24 cellular contexts compared by ENCODE assay signal in genomic region chr3:42690766-42691680, GRCh38. TPM values are rescaled to one million over a fixed set of nuclear protein-coding genes. Genes with fewer than 3 reads are reported as not detected.
DNase-seq lines count a peak whose midpoint lies in the region; ATAC-seq, FAIRE-seq and TF ChIP-seq lines count a peak whose summit lies in the region.
"Had no signal": no experiment of that assay in that cellular context is flagged by ENCODE, and none has a peak within 500 bp of the region (broad histone marks: within the 10 kb centered on the region; RNA-seq: fewer than 3 reads in every experiment).

No MANE protein-coding gene starts in this region.

- no peak for TF ChIP-seq CTCF in D721Med (IDR thresholded peaks at IDR 0.05; ENCODE audit: insufficient read depth, missing control alignments)
- TF ChIP-seq CTCF in WERI-Rb-1 (IDR thresholded peaks at IDR 0.05; ENCODE audit: low read depth, low read length), result no peak

- H3K4me3 ChIP-seq in WERI-Rb-1 (ENCODE audit: low read depth, low read length), result no peak overlapping the region
- H3K4me3 ChIP-seq: colonic mucosa, HAP-1, hepatocyte had no signal

- no peaks in the 10 kb centered on the region for H3K9me3 ChIP-seq in WERI-Rb-1 (ENCODE audit: severe bottlenecking)
- H3K9me3 ChIP-seq: colonic mucosa, HAP-1 had no signal

- H3K36me3 ChIP-seq in WERI-Rb-1, result no peaks in the 10 kb centered on the region
- H3K36me3 ChIP-seq: colonic mucosa, HAP-1 had no signal

- no peak for FAIRE-seq in D721Med (lab: Jason Lieb, UNC)
- FAIRE-seq: endometrium, islet of Langerhans had no signal

- H3K27me3 Mint-ChIP-seq in activated CD4-positive, alpha-beta T cell treated with anti-CD3 and anti-CD28 coated beads, Interleukin-2, amount 10 ng/mL, durations not matched to agents 24 days and 14 days, result peaks cover 7% of the 10 kb centered on the region

- ATAC-seq in stimulated activated effector memory CD8-positive, alpha-beta T cell treated with anti-CD3 and anti-CD28 coated beads, Interleukin-12 subunit alpha, Interleukin-12 subunit beta, amount 100 ng/mL, for 72 hours, result peak; percentile 24
- no peak for ATAC-seq in GM18909 (IDR thresholded peaks at IDR 0.05; ENCODE audit: poor library complexity, unreplicated experiment)
- ATAC-seq: naive thymus-derived CD8-positive, alpha-beta T cell had no signal

- DNase-seq in D721Med (ENCODE audit: insufficient read length, low spot score) (peak; percentile 6), WERI-Rb-1 (peak; percentile 5), DMS53 (lab: John Stamatoyannopoulos, UW) (no peak)
- DNase-seq in stimulated activated effector memory CD8-positive, alpha-beta T cell treated with anti-CD3 and anti-CD28 coated beads, Interleukin-12 subunit alpha, Interleukin-12 subunit beta, amount 100 ng/mL, for 72 hours (ENCODE audit: low spot score in 2 of 2), result no peak
- DNase-seq in activated CD4-positive, alpha-beta T cell treated with anti-CD3 and anti-CD28 coated beads, Interleukin-2, amount 10 ng/mL, durations not matched to agents 24 days and 14 days, result no peak
- DNase-seq: activated CD4-positive, alpha-beta memory T cell treated with anti-CD3 and anti-CD28 coated beads for 36 hours; activated naive CD4-positive, alpha-beta T cell treated with anti-CD3 and anti-CD28 coated beads, Interleukin-2, amount 10 ng/mL, durations not matched to agents 7 days and 5 days; activated T-cell treated with anti-CD3 and anti-CD28 coated beads for 4 hours; colonic mucosa; mammary epithelial cell; naive thymus-derived CD8-positive, alpha-beta T cell; NCI-H1417 treated with DMSO at 0.1 percent for 48 hours; NCI-H526; SIG-M5 had no signal

- H3K4me3 Mint-ChIP-seq in stimulated activated effector memory CD8-positive, alpha-beta T cell treated with anti-CD3 and anti-CD28 coated beads, Interleukin-12 subunit alpha, Interleukin-12 subunit beta, amount 100 ng/mL, for 72 hours, result no peak overlapping the region
- H3K4me3 Mint-ChIP-seq in activated CD4-positive, alpha-beta T cell treated with anti-CD3 and anti-CD28 coated beads, Interleukin-2, amount 10 ng/mL, durations not matched to agents 24 days and 14 days, result no peak overlapping the region
- H3K4me3 Mint-ChIP-seq: activated CD4-positive, alpha-beta memory T cell treated with anti-CD3 and anti-CD28 coated beads for 36 hours; activated naive CD4-positive, alpha-beta T cell treated with anti-CD3 and anti-CD28 coated beads, Interleukin-2, amount 10 ng/mL, durations not matched to agents 7 days and 5 days; B cell; naive thymus-derived CD8-positive, alpha-beta T cell had no signal

- H3K4me1 Mint-ChIP-seq in stimulated activated effector memory CD8-positive, alpha-beta T cell treated with anti-CD3 and anti-CD28 coated beads, Interleukin-12 subunit alpha, Interleukin-12 subunit beta, amount 100 ng/mL, for 72 hours, result peaks cover 1% of the 10 kb centered on the region
- no peaks in the 10 kb centered on the region for H3K4me1 Mint-ChIP-seq in activated CD4-positive, alpha-beta T cell treated with anti-CD3 and anti-CD28 coated beads, Interleukin-2, amount 10 ng/mL, durations not matched to agents 24 days and 14 days
- H3K4me1 Mint-ChIP-seq: activated naive CD4-positive, alpha-beta T cell treated with anti-CD3 and anti-CD28 coated beads, Interleukin-2, amount 10 ng/mL, durations not matched to agents 7 days and 5 days; B cell had no signal

- H3K27ac ChIP-seq in WERI-Rb-1, result no peak overlapping the region
- peak overlapping the region; percentile 58 for H3K27ac ChIP-seq in layer of hippocampus (ENCODE audit: low read depth, low read length)
- H3K27ac ChIP-seq: colonic mucosa, hepatocyte had no signal

- H3K27me3 ChIP-seq in WERI-Rb-1 (ENCODE audit: insufficient read depth, low read depth, severe bottlenecking) (no peaks in the 10 kb centered on the region), layer of hippocampus (ENCODE audit: control insufficient read depth, insufficient read depth, low read length) (peaks cover 1% of the 10 kb centered on the region)
- H3K27me3 ChIP-seq: colonic mucosa, hepatocyte had no signal

- intact Hi-C loops in activated CD4-positive, alpha-beta T cell treated with anti-CD3 and anti-CD28 coated beads, Interleukin-2, amount 10 ng/mL, durations not matched to agents 24 days and 14 days (cut with micrococcal nuclease), result no loop called here

- no peaks in the 10 kb centered on the region for H3K36me3 Mint-ChIP-seq in stimulated activated effector memory CD8-positive, alpha-beta T cell treated with anti-CD3 and anti-CD28 coated beads, Interleukin-12 subunit alpha, Interleukin-12 subunit beta, amount 100 ng/mL, for 72 hours
- no peaks in the 10 kb centered on the region for H3K36me3 Mint-ChIP-seq in activated CD4-positive, alpha-beta T cell treated with anti-CD3 and anti-CD28 coated beads, Interleukin-2, amount 10 ng/mL, durations not matched to agents 24 days and 14 days (ENCODE audit: low read depth)
- H3K36me3 Mint-ChIP-seq: activated CD4-positive, alpha-beta memory T cell treated with anti-CD3 and anti-CD28 coated beads for 36 hours; activated naive CD4-positive, alpha-beta T cell treated with anti-CD3 and anti-CD28 coated beads, Interleukin-2, amount 10 ng/mL, durations not matched to agents 7 days and 5 days; naive thymus-derived CD8-positive, alpha-beta T cell had no signal

- H3K27ac Mint-ChIP-seq in stimulated activated effector memory CD8-positive, alpha-beta T cell treated with anti-CD3 and anti-CD28 coated beads, Interleukin-12 subunit alpha, Interleukin-12 subunit beta, amount 100 ng/mL, for 72 hours, result no peak overlapping the region
- no peak overlapping the region for H3K27ac Mint-ChIP-seq in activated CD4-positive, alpha-beta T cell treated with anti-CD3 and anti-CD28 coated beads, Interleukin-2, amount 10 ng/mL, durations not matched to agents 24 days and 14 days
- H3K27ac Mint-ChIP-seq: activated CD4-positive, alpha-beta memory T cell treated with anti-CD3 and anti-CD28 coated beads for 36 hours; activated naive CD4-positive, alpha-beta T cell treated with anti-CD3 and anti-CD28 coated beads, Interleukin-2, amount 10 ng/mL, durations not matched to agents 7 days and 5 days; B cell; progenitor cell of endocrine pancreas had no signal

- no peaks in the 10 kb centered on the region for H3K9me3 Mint-ChIP-seq in stimulated activated effector memory CD8-positive, alpha-beta T cell treated with anti-CD3 and anti-CD28 coated beads, Interleukin-12 subunit alpha, Interleukin-12 subunit beta, amount 100 ng/mL, for 72 hours
- H3K9me3 Mint-ChIP-seq in activated CD4-positive, alpha-beta T cell treated with anti-CD3 and anti-CD28 coated beads, Interleukin-2, amount 10 ng/mL, durations not matched to agents 24 days and 14 days, result no peaks in the 10 kb centered on the region
- H3K9me3 Mint-ChIP-seq: activated CD4-positive, alpha-beta memory T cell treated with anti-CD3 and anti-CD28 coated beads for 36 hours; activated naive CD4-positive, alpha-beta T cell treated with anti-CD3 and anti-CD28 coated beads, Interleukin-2, amount 10 ng/mL, durations not matched to agents 7 days and 5 days had no signal

RNA-seq across cellular contexts. Expression of gene KLHL40, which starts 5.7 kb away (rescaled TPM):
- total RNA-seq in activated CD4-positive, alpha-beta T cell treated with anti-CD3 and anti-CD28 coated beads, Interleukin-2, amount 10 ng/mL, durations not matched to agents 24 days and 14 days, result not detected in 2 replicates
- total RNA-seq: activated CD4-positive, alpha-beta memory T cell treated with anti-CD3 and anti-CD28 coated beads for 36 hours; B cell; colonic mucosa; G401; hepatocyte; mammary epithelial cell; naive thymus-derived CD8-positive, alpha-beta T cell; OCI-LY7; progenitor cell of endocrine pancreas had no signal

RNA-seq across cellular contexts. Expression of gene HHATL, which starts 11.6 kb away (rescaled TPM):
- total RNA-seq in activated CD4-positive, alpha-beta T cell treated with anti-CD3 and anti-CD28 coated beads, Interleukin-2, amount 10 ng/mL, durations not matched to agents 24 days and 14 days, result not detected in 2 replicates
- total RNA-seq: activated CD4-positive, alpha-beta memory T cell treated with anti-CD3 and anti-CD28 coated beads for 36 hours; B cell; G401; hepatocyte; mammary epithelial cell; naive thymus-derived CD8-positive, alpha-beta T cell; OCI-LY7; progenitor cell of endocrine pancreas had no signal

RNA-seq across cellular contexts. Expression of gene ZBTB47, which starts 37.5 kb away (rescaled TPM):
- total RNA-seq in activated CD4-positive, alpha-beta T cell treated with anti-CD3 and anti-CD28 coated beads, Interleukin-2, amount 10 ng/mL, durations not matched to agents 24 days and 14 days, result 1.0 and 1.1 TPM in 2 replicates

Comparison
In these comparisons a context has a peak if more than half of its experiments do, and no peak if none do; other contexts are left out.
1. DNase-seq: peak in D721Med (single experiment) and WERI-Rb-1 (single experiment); none in stimulated activated effector memory CD8-positive, alpha-beta T cell treated with anti-CD3 and anti-CD28 coated beads, Interleukin-12 subunit alpha, Interleukin-12 subunit beta, amount 100 ng/mL, for 72 hours (0 of 2), activated CD4-positive, alpha-beta T cell treated with anti-CD3 and anti-CD28 coated beads, Interleukin-2, amount 10 ng/mL, durations not matched to agents 24 days and 14 days (single experiment) and DMS53 (single experiment).